Comparison of ENCODE assay signal across 25 cellular contexts in the genomic region with DNA sequence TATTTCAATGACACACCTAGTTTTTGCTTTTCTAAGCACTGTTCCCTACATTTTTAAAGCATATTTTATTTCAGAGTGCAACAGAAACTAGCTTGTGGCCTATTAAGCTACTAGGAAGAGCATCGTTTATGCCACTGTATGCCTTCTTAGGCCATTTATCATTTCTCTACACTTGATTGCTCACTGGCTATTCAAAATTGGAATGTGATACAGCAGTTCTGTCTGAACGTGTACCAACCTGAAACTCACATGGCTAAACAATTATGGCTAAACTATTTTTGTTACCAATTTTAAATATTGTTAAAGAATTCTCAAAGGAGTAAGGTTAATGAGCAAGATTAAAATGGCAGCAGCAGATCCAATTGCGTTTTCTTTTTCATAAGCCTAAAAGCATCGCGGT.
DNase-seq lines count a peak whose midpoint lies in the region; ATAC-seq and TF ChIP-seq lines count a peak whose summit lies in the region.
"Had no signal": no experiment of that assay in that cellular context is flagged by ENCODE, and none has a peak within 500 bp of the region (broad histone marks: within the 10 kb centered on the region; RNA-seq: fewer than 3 reads in every experiment).

No MANE protein-coding gene starts in this region.

- peaks cover 0 to 3% of the 10 kb centered on the region in 2 donors for H3K36me3 ChIP-seq in ascending aorta
- H3K36me3 ChIP-seq: HAP-1, SJSA1 had no signal

- H3K4me3 ChIP-seq in ascending aorta: no peak overlapping the region
- H3K4me3 ChIP-seq: BLaER1 treated with 17β-estradiol and CSF1 and Interleukin-3, amounts not matched to agents 10 nM and 100 nM; GM23338; HAP-1; SJSA1 had no signal

- CTCF ChIA-PET in CD4-positive, alpha-beta T cell (lab: Charles Lee): no interaction called here

- peaks cover 9 to 33% of the 10 kb centered on the region in 2 donors for H3K4me1 ChIP-seq in ascending aorta
- H3K4me1 ChIP-seq: SJSA1 had no signal

- peak; percentile 50 for DNase-seq in NCI-H1105 treated with DMSO at 0.1 percent for 48 hours (lab: John Stamatoyannopoulos, UW)
- no peak for DNase-seq in NCI-H1105 (lab: John Stamatoyannopoulos, UW)
- DNase-seq in NCI-H146 (lab: John Stamatoyannopoulos, UW): peak; percentile 23
- DNase-seq in ascending aorta (ENCODE audit: low spot score in 2 of 2): no peak
- DNase-seq in kidney tubule cell (ENCODE audit: low spot score): peak; percentile 54
- DNase-seq in GDM1 (lab: John Stamatoyannopoulos, UW): no peak
- no peak for DNase-seq in CD4-positive, alpha-beta T cell
- DNase-seq: 8988T; CD8-positive, alpha-beta T cell; DMS153; GF-D8; KBM-7; NCI-H1092; NCI-H1930; NCI-H446 treated with DMSO at 0.1 percent for 48 hours; NCI-H774; OCI-M1 had no signal

- H3K36me3 Mint-ChIP-seq in CD4-positive, alpha-beta T cell (ENCODE audit: low read depth): peaks cover 87% of the 10 kb centered on the region

- ATAC-seq in HG02588 (IDR thresholded peaks at IDR 0.05; ENCODE audit: unreplicated experiment): no peak
- ATAC-seq in CD4-positive, alpha-beta T cell (ENCODE audit: poor library complexity): no peak
- ATAC-seq: CD8-positive, alpha-beta T cell; GM23338; HepG2; Right ventricle myocardium inferior had no signal

- no peaks in the 10 kb centered on the region for H3K9me3 ChIP-seq in ascending aorta
- H3K9me3 ChIP-seq in CD4-positive, alpha-beta T cell (ENCODE audit: control insufficient read depth, low read length): no peaks in the 10 kb centered on the region
- H3K9me3 ChIP-seq: HAP-1, SJSA1 had no signal

- intact Hi-C loops in ascending aorta (cut with DNase I): no loop called here
- intact Hi-C loops in CD4-positive, alpha-beta T cell (cut with DNase I, micrococcal nuclease): no loop called here

- TF ChIP-seq CTCF in ascending aorta (IDR thresholded peaks at IDR 0.05): no peak
- TF ChIP-seq CTCF in CD4-positive, alpha-beta T cell (IDR thresholded peaks at IDR 0.05): no peak

- no peak overlapping the region for H3K4me3 Mint-ChIP-seq in CD4-positive, alpha-beta T cell
- H3K4me3 Mint-ChIP-seq: CD8-positive, alpha-beta T cell; GM23338 had no signal

- H3K27ac Mint-ChIP-seq in CD4-positive, alpha-beta T cell: no peak overlapping the region
- H3K27ac Mint-ChIP-seq: CD8-positive, alpha-beta T cell had no signal

- no peaks in the 10 kb centered on the region for H3K27me3 ChIP-seq in ascending aorta
- H3K27me3 ChIP-seq in CD4-positive, alpha-beta T cell (ENCODE audit: control insufficient read depth, insufficient read depth, low read length): no peaks in the 10 kb centered on the region
- H3K27me3 ChIP-seq: BLaER1 treated with 17β-estradiol and CSF1 and Interleukin-3, amounts not matched to agents 10 nM and 100 nM; SJSA1 had no signal

- no peaks in the 10 kb centered on the region for H3K27me3 Mint-ChIP-seq in CD4-positive, alpha-beta T cell

- POLR2A ChIA-PET in CD4-positive, alpha-beta T cell (lab: Charles Lee): no interaction called here

- H3K4me1 Mint-ChIP-seq in CD4-positive, alpha-beta T cell (ENCODE audit: low read depth): no peaks in the 10 kb centered on the region

- H3K27ac ChIP-seq in ascending aorta: peak overlapping the region; percentile 57 to 63
- no peak overlapping the region for H3K27ac ChIP-seq in CD4-positive, alpha-beta T cell (ENCODE audit: low read depth, low read length)
- H3K27ac ChIP-seq: BLaER1 treated with 17β-estradiol and CSF1 and Interleukin-3, amounts not matched to agents 10 nM and 100 nM; HL-60; SJSA1 had no signal

- H3K9me3 Mint-ChIP-seq in CD4-positive, alpha-beta T cell: no peaks in the 10 kb centered on the region
- H3K9me3 Mint-ChIP-seq: CD8-positive, alpha-beta T cell; GM23338 had no signal

Comparison
In these comparisons a context has a peak if more than half of its experiments do, and no peak if none do; other contexts are left out.
1. DNase-seq: peak in NCI-H1105 treated with DMSO at 0.1 percent for 48 hours (single experiment), NCI-H146 (single experiment) and kidney tubule cell (single experiment); none in NCI-H1105 (single experiment), ascending aorta (0 of 2), GDM1 (single experiment) and CD4-positive, alpha-beta T cell (0 of 10).